In genomic region chr1:237570530-237570929, GRCh38 we compare ENCODE assay signal across 17 cellular contexts.
DNase-seq lines count a peak whose midpoint lies in the region; ATAC-seq and TF ChIP-seq lines count a peak whose summit lies in the region.
"Had no signal": no experiment of that assay in that cellular context is flagged by ENCODE, and none has a peak within 500 bp of the region (broad histone marks: within the 10 kb centered on the region; RNA-seq: fewer than 3 reads in every experiment).

No MANE protein-coding gene starts in this region.

- peaks cover 5% of the 10 kb centered on the region; the same call in 1 of the 2 replicates for H3K9me2 ChIP-seq in GM23338 (ENCODE audit: insufficient read depth)

- peaks cover 4% of the 10 kb centered on the region for H3K9me3 Mint-ChIP-seq in GM23338

- no peak for DNase-seq in GM06990 (ENCODE audit: extremely low read depth, insufficient read length)
- peak; percentile 48 for DNase-seq in GM23338 (ENCODE audit: low spot score)
- peak; percentile 9 for DNase-seq in OCI-M1 (lab: John Stamatoyannopoulos, UW)
- peak; percentile 10 for DNase-seq in iPS-NIHi11 (ENCODE audit: low spot score)
- no peak for DNase-seq in stimulated activated CD4-positive, alpha-beta T cell treated with anti-CD3 and anti-CD28 coated beads, Interleukin-2, amount 100 ng/mL, for 48 hours
- no peak for DNase-seq in superior temporal gyrus (ENCODE audit: extremely low spot score)
- no peak for DNase-seq in head of caudate nucleus
- no peak for DNase-seq in stimulated activated CD8-positive, alpha-beta memory T cell treated with anti-CD3 and anti-CD28 coated beads, Interleukin-4, amount 100 ng/mL, for 48 hours
- DNase-seq: activated CD4-positive, alpha-beta T cell treated with anti-CD3 and anti-CD28 coated beads, Interleukin-2, amount 10 ng/mL, durations not matched to agents 7 days and 5 days; activated naive CD8-positive, alpha-beta T cell treated with anti-CD3 and anti-CD28 coated beads for 36 hours; dorsolateral prefrontal cortex; GOT3; hippocampal formation; NCI-H1105; NCI-H2227 treated with DMSO at 0.1 percent for 48 hours; stomach had no signal

- H3K36me3 Mint-ChIP-seq in GM23338 (ENCODE audit: low read depth) = peaks cover 11% of the 10 kb centered on the region; the same call in 2 of the 3 replicates
- H3K36me3 Mint-ChIP-seq: activated naive CD8-positive, alpha-beta T cell treated with anti-CD3 and anti-CD28 coated beads for 36 hours had no signal

- ATAC-seq in GM23338 = no peak; the same call in 1 of the 3 replicates

- intact Hi-C loops in head of caudate nucleus (cut with DNase I) = no loop called here

- H3K4me1 ChIP-seq in GM23338 (ENCODE audit: insufficient read depth) = peaks cover 7% of the 10 kb centered on the region; the same call in 1 of the 2 replicates
- H3K4me1 ChIP-seq: SJSA1, stomach had no signal

- H4K20me1 ChIP-seq in GM23338 (replicated peaks; ENCODE audit: insufficient read depth) = no peaks in the 10 kb centered on the region

- H2AFZ ChIP-seq in GM23338 = no peak overlapping the region

- H3K4me3 Mint-ChIP-seq in GM23338 = no peak overlapping the region
- H3K4me3 Mint-ChIP-seq: activated CD4-positive, alpha-beta T cell treated with anti-CD3 and anti-CD28 coated beads, Interleukin-2, amount 10 ng/mL, durations not matched to agents 7 days and 5 days; activated naive CD8-positive, alpha-beta T cell treated with anti-CD3 and anti-CD28 coated beads for 36 hours had no signal

- H3K4me3 ChIP-seq in GM06990 (replicated peaks; ENCODE audit: low read depth, low read length) (no peak overlapping the region), GM23338 (no peak overlapping the region)
- H3K4me3 ChIP-seq: dorsolateral prefrontal cortex, SJSA1, stomach had no signal

- H3K27ac Mint-ChIP-seq in GM23338 = no peak overlapping the region
- H3K27ac Mint-ChIP-seq: activated CD4-positive, alpha-beta T cell treated with anti-CD3 and anti-CD28 coated beads, Interleukin-2, amount 10 ng/mL, durations not matched to agents 7 days and 5 days; activated naive CD8-positive, alpha-beta T cell treated with anti-CD3 and anti-CD28 coated beads for 36 hours had no signal

- no peak overlapping the region for H3K4me2 ChIP-seq in GM23338

- H3K27ac ChIP-seq in GM23338 (ENCODE audit: low read depth) = no peak overlapping the region
- H3K27ac ChIP-seq: dorsolateral prefrontal cortex, SJSA1, stomach had no signal

- H3F3A ChIP-seq in GM23338 (replicated peaks; ENCODE audit: low read depth) = no peaks in the 10 kb centered on the region

- TF ChIP-seq CTCF in GM06990 (IDR thresholded peaks at IDR 0.05; ENCODE audit: insufficient read depth, low read length, poor library complexity, severe bottlenecking) (peak; percentile 30), GM23338 (conservative IDR thresholded peaks at IDR 0.05; ENCODE audit: low read depth in 2 of 2) (peak; percentile 40 to 54)

- H3K36me3 ChIP-seq in GM06990 (ENCODE audit: control insufficient read depth, insufficient read depth, low read length) (no peaks in the 10 kb centered on the region), GM23338 (ENCODE audit: insufficient read depth) (0 out of 2 replicates have a peak, but pooled peaks cover 8% of the 10 kb centered on the region)
- H3K36me3 ChIP-seq: SJSA1 had no signal

- no peaks in the 10 kb centered on the region for H3K27me3 Mint-ChIP-seq in GM23338 (ENCODE audit: insufficient read depth, low read depth, poor library complexity)
- H3K27me3 Mint-ChIP-seq: activated CD4-positive, alpha-beta T cell treated with anti-CD3 and anti-CD28 coated beads, Interleukin-2, amount 10 ng/mL, durations not matched to agents 7 days and 5 days; activated naive CD8-positive, alpha-beta T cell treated with anti-CD3 and anti-CD28 coated beads for 36 hours had no signal

- no peaks in the 10 kb centered on the region for H3K79me2 ChIP-seq in GM23338 (replicated peaks; ENCODE audit: insufficient read depth)

- H3K4me1 Mint-ChIP-seq in GM23338 = peaks cover 7% of the 10 kb centered on the region
- H3K4me1 Mint-ChIP-seq: activated CD4-positive, alpha-beta T cell treated with anti-CD3 and anti-CD28 coated beads, Interleukin-2, amount 10 ng/mL, durations not matched to agents 7 days and 5 days; activated naive CD8-positive, alpha-beta T cell treated with anti-CD3 and anti-CD28 coated beads for 36 hours had no signal

- no peaks in the 10 kb centered on the region for H3K27me3 ChIP-seq in GM06990 (replicated peaks; ENCODE audit: control insufficient read depth, insufficient read depth, low read length)
- no peaks in the 10 kb centered on the region for H3K27me3 ChIP-seq in GM23338 (ENCODE audit: insufficient read depth)
- H3K27me3 ChIP-seq: dorsolateral prefrontal cortex, SJSA1, stomach had no signal

TF ChIP-seq in GM23338, 12 proteins besides CTCF, POLR2A, EP300 and RAD21:
- TF ChIP-seq, protein P1, sequence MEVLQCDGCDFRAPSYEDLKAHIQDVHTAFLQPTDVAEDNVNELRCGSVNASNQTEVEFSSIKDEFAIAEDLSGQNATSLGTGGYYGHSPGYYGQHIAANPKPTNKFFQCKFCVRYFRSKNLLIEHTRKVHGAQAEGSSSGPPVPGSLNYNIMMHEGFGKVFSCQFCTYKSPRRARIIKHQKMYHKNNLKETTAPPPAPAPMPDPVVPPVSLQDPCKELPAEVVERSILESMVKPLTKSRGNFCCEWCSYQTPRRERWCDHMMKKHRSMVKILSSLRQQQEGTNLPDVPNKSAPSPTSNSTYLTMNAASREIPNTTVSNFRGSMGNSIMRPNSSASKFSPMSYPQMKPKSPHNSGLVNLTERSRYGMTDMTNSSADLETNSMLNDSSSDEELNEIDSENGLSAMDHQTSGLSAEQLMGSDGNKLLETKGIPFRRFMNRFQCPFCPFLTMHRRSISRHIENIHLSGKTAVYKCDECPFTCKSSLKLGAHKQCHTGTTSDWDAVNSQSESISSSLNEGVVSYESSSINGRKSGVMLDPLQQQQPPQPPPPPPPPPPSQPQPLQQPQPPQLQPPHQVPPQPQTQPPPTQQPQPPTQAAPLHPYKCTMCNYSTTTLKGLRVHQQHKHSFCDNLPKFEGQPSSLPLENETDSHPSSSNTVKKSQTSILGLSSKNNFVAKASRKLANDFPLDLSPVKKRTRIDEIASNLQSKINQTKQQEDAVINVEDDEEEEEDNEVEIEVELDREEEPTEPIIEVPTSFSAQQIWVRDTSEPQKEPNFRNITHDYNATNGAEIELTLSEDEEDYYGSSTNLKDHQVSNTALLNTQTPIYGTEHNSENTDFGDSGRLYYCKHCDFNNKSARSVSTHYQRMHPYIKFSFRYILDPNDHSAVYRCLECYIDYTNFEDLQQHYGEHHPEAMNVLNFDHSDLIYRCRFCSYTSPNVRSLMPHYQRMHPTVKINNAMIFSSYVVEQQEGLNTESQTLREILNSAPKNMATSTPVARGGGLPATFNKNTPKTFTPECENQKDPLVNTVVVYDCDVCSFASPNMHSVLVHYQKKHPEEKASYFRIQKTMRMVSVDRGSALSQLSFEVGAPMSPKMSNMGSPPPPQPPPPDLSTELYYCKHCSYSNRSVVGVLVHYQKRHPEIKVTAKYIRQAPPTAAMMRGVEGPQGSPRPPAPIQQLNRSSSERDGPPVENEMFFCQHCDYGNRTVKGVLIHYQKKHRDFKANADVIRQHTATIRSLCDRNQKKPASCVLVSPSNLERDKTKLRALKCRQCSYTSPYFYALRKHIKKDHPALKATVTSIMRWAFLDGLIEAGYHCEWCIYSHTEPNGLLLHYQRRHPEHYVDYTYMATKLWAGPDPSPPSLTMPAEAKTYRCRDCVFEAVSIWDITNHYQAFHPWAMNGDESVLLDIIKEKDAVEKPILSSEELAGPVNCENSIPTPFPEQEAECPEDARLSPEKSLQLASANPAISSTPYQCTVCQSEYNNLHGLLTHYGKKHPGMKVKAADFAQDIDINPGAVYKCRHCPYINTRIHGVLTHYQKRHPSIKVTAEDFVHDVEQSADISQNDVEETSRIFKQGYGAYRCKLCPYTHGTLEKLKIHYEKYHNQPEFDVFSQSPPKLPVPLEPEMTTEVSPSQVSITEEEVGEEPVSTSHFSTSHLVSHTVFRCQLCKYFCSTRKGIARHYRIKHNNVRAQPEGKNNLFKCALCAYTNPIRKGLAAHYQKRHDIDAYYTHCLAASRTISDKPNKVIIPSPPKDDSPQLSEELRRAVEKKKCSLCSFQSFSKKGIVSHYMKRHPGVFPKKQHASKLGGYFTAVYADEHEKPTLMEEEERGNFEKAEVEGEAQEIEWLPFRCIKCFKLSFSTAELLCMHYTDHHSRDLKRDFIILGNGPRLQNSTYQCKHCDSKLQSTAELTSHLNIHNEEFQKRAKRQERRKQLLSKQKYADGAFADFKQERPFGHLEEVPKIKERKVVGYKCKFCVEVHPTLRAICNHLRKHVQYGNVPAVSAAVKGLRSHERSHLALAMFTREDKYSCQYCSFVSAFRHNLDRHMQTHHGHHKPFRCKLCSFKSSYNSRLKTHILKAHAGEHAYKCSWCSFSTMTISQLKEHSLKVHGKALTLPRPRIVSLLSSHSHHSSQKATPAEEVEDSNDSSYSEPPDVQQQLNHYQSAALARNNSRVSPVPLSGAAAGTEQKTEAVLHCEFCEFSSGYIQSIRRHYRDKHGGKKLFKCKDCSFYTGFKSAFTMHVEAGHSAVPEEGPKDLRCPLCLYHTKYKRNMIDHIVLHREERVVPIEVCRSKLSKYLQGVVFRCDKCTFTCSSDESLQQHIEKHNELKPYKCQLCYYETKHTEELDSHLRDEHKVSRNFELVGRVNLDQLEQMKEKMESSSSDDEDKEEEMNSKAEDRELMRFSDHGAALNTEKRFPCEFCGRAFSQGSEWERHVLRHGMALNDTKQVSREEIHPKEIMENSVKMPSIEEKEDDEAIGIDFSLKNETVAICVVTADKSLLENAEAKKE (CRISPR knock-in tag; IDR thresholded peaks at IDR 0.05) = no peak
- TF ChIP-seq JUNB (IDR thresholded peaks at IDR 0.05; ENCODE audit: unreplicated experiment) = no peak
- no peak for TF ChIP-seq EZH2phosphoT487 (IDR thresholded peaks at IDR 0.05; ENCODE audit: unreplicated experiment)
TF ChIP-seq in GM23338: peak in this region for 0.

Comparison
In these comparisons a context has a peak if more than half of its experiments do, and no peak if none do; other contexts are left out.
1. DNase-seq: peak in GM23338 (single experiment), OCI-M1 (single experiment) and iPS-NIHi11 (single experiment); none in GM06990 (single experiment), stimulated activated CD4-positive, alpha-beta T cell treated with anti-CD3 and anti-CD28 coated beads, Interleukin-2, amount 100 ng/mL, for 48 hours (0 of 2), superior temporal gyrus (single experiment), head of caudate nucleus (0 of 42) and stimulated activated CD8-positive, alpha-beta memory T cell treated with anti-CD3 and anti-CD28 coated beads, Interleukin-4, amount 100 ng/mL, for 48 hours (single experiment).